ENCODE assay signal across 16 cellular contexts in genomic region chr2:31258351-31258750, GRCh38. TPM values are rescaled to one million over a fixed set of nuclear protein-coding genes. Genes with fewer than 3 reads are reported as not detected.
DNase-seq lines count a peak whose midpoint lies in the region; ATAC-seq and TF ChIP-seq lines count a peak whose summit lies in the region.
"Had no signal": no experiment of that assay in that cellular context is flagged by ENCODE, and none has a peak within 500 bp of the region (broad histone marks: within the 10 kb centered on the region; RNA-seq: fewer than 3 reads in every experiment).

No MANE protein-coding gene starts in this region.

- no peaks in the 10 kb centered on the region for H3K36me3 ChIP-seq in OCI-LY7 (ENCODE audit: insufficient read depth, low read length)
- peaks cover 5 to 42% (median 30%) of the 10 kb centered on the region in 3 donors for H3K36me3 ChIP-seq in tibial artery
- H3K36me3 ChIP-seq: WERI-Rb-1 had no signal

- H3K79me2 ChIP-seq in OCI-LY7 (ENCODE audit: insufficient read depth, low read depth, low read length): peaks cover 9% of the 10 kb centered on the region; the same call in 1 of the 2 replicates

- intact Hi-C loops in OCI-LY7 (cut with micrococcal nuclease; ENCODE audit: unreplicated experiment) (loop anchor here (5.0 to 10.0 kb wide), 4 partner anchors 391 to 1111 kb away; partner anchors contain the start of genes SLC30A6 and YPEL5), tibial artery (cut with DNase I; ENCODE audit: low total_unique reads) (no loop called here)

- H4K20me1 ChIP-seq in OCI-LY7 (ENCODE audit: insufficient read depth, low read length): no peaks in the 10 kb centered on the region

- DNase-seq in OCI-LY7 (ENCODE audit: low spot score) (peak; percentile 66), Ammon's horn (ENCODE audit: low spot score) (no peak), tibial artery (no peak), COR-L47 (lab: John Stamatoyannopoulos, UW) (no peak), middle frontal gyrus (ENCODE audit: extremely low spot score, low spot score) (no peak)
- DNase-seq: anterior cingulate cortex; effector CD8-positive, alpha-beta T cell; foreskin melanocyte; posterior cingulate gyrus; stimulated activated CD4-positive, alpha-beta T cell treated with anti-CD3 and anti-CD28 coated beads, Interleukin-1b, Interleukin-23, amount 100 ng/mL, for 48 hours; stimulated activated naive CD4-positive, alpha-beta T cell; WERI-Rb-1 had no signal

- BruUV-seq in OCI-LY7 (replicated peaks; lab: Mats Ljungman, UMichigan): no TSS peak

- TF ChIP-seq CTCF in OCI-LY7 (conservative IDR thresholded peaks at IDR 0.05; ENCODE audit: low read length) (no peak), tibial artery (IDR thresholded peaks at IDR 0.05) (no peak)

- no peaks in the 10 kb centered on the region for H3K27me3 ChIP-seq in tibial artery
- H3K27me3 ChIP-seq: SJSA1 had no signal

- H3K4me3 ChIP-seq in OCI-LY7 (ENCODE audit: low read depth, low read length, poor library complexity, severe bottlenecking): peak overlapping the region; percentile 31
- H3K4me3 ChIP-seq in tibial artery: no peak overlapping the region
- H3K4me3 ChIP-seq: SJSA1 had no signal

- H3K9me3 ChIP-seq in OCI-LY7 (ENCODE audit: low read length): no peaks in the 10 kb centered on the region
- H3K9me3 ChIP-seq in tibial artery: no peaks in the 10 kb centered on the region
- H3K9me3 ChIP-seq: SJSA1 had no signal

- ATAC-seq in GM18502 (IDR thresholded peaks at IDR 0.05; ENCODE audit: poor library complexity, unreplicated experiment) (peak; percentile 52), GM21360 (IDR thresholded peaks at IDR 0.05; ENCODE audit: unreplicated experiment) (peak; percentile 42), HG02973 (IDR thresholded peaks at IDR 0.05; ENCODE audit: unreplicated experiment) (peak; percentile 54)

- H2AFZ ChIP-seq in OCI-LY7 (ENCODE audit: low read length): peak overlapping the region; percentile 67; the same call in 1 of the 2 replicates

- H3K4me2 ChIP-seq in OCI-LY7 (ENCODE audit: low read length): peak overlapping the region; percentile 74

- CTCF ChIA-PET in OCI-LY7 (lab: Charles Lee; ENCODE audit: unreplicated experiment): interaction anchor here (0.6 to 1.1 kb wide), 3 partner anchors 10 to 1047 kb away, joined by 3 to 4 read pairs (median 3); no protein-coding TSS in a partner anchor

- H3K4me1 ChIP-seq in OCI-LY7 (ENCODE audit: insufficient read depth, low read length, poor library complexity, severe bottlenecking): peaks cover 66% of the 10 kb centered on the region
- peaks cover 0 to 4% (median 0%) of the 10 kb centered on the region in 4 donors for H3K4me1 ChIP-seq in tibial artery

- no peaks in the 10 kb centered on the region for H3K9me2 ChIP-seq in OCI-LY7 (ENCODE audit: insufficient read depth, low read length)

- POLR2A ChIA-PET in OCI-LY7 (lab: Charles Lee): interaction anchor here (0.7 to 1.1 kb wide), 5 partner anchors 15 to 108 kb away, joined by 3 to 4 read pairs (median 3); no protein-coding TSS in a partner anchor

- H3K27ac ChIP-seq in OCI-LY7 (ENCODE audit: low read depth, low read length, poor library complexity, severe bottlenecking) (peak overlapping the region; percentile 95), tibial artery (no peak overlapping the region)
- H3K27ac ChIP-seq: SJSA1 had no signal

RNA-seq across cellular contexts. Expression of gene EHD3, which starts 24.4 kb away (rescaled TPM):
- 0.73 and 0.98 TPM in 2 replicates for total RNA-seq in OCI-LY7 (2014; rRNA removed; shearing (Covaris generic))
- total RNA-seq in OCI-LY7 (2022): 2.5 and 3.4 TPM in 2 replicates

RNA-seq across cellular contexts. Expression of gene CAPN14, which starts 41.0 kb away (rescaled TPM):
- total RNA-seq in OCI-LY7 (2014; rRNA removed; shearing (Covaris generic)): 1.4 and 1.7 TPM in 2 replicates
- total RNA-seq in OCI-LY7 (2022): 2.7 and 4.0 TPM in 2 replicates
- total RNA-seq: SJSA1 had no signal
